Comparison of ENCODE assay signal across 8 cellular contexts in the genomic region with DNA sequence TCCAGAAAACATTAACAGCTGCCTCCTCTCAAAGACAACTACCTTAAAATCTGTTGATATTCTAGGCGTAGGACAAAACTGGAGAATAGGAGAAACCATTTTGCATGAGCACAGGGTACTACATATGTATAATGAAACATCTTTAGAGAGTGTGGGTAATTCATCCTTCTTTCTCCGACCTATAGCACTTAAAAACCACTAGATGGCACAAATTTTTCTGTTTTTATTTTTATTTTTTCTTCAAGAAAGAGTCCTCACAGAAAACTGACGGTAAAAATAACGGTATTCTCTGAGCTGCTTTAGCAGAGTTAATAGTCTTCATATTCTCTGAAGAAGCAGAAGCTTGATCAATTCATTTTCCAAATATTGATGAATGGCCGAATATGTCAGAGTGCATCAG. TPM values are rescaled to one million over a fixed set of nuclear protein-coding genes. Genes with fewer than 3 reads are reported as not detected.
DNase-seq lines count a peak whose midpoint lies in the region; ATAC-seq and TF ChIP-seq lines count a peak whose summit lies in the region.

No MANE protein-coding gene starts in this region.

- ATAC-seq in HG02938 (IDR thresholded peaks at IDR 0.05; ENCODE audit: unreplicated experiment) (peak; percentile 49), lower lobe of right lung (no peak)

- CTCF ChIA-PET in GM10248 (lab: Yijun Ruan, JAX): interaction anchor here (1.2 to 6.7 kb wide), 11 partner anchors 9 to 338 kb away, joined by 3 to 56 read pairs (median 7); no protein-coding TSS in a partner anchor

- H3K36me3 ChIP-seq in lower lobe of right lung: no peaks in the 10 kb centered on the region

- H3K4me3 ChIP-seq in lower lobe of right lung: no peak overlapping the region

- POLR2A ChIA-PET in GM10248 (lab: Yijun Ruan, JAX): no interaction called here

- no peaks in the 10 kb centered on the region for H3K4me1 ChIP-seq in lower lobe of right lung

- no peaks in the 10 kb centered on the region for H3K27me3 ChIP-seq in lower lobe of right lung (ENCODE audit: low read depth)

- H3K4me3 Mint-ChIP-seq in activated T-cell treated with anti-CD3 and anti-CD28 coated beads, Interleukin-2, amount 50 U/mL, for 24 hours: no peak overlapping the region

- H3K9me3 ChIP-seq in lower lobe of right lung: no peaks in the 10 kb centered on the region

- no peaks in the 10 kb centered on the region for H3K4me1 Mint-ChIP-seq in activated T-cell treated with anti-CD3 and anti-CD28 coated beads, Interleukin-2, amount 50 U/mL, for 24 hours (ENCODE audit: low read depth)

- intact Hi-C loops in lower lobe of right lung (cut with DNase I): no loop called here

- H3K36me3 Mint-ChIP-seq in activated T-cell treated with anti-CD3 and anti-CD28 coated beads, Interleukin-2, amount 50 U/mL, for 24 hours (ENCODE audit: low read depth): no peaks in the 10 kb centered on the region

- DNase-seq in GM10248 (ENCODE audit: extremely low spot score) (peak; percentile 13), SKM-1 (lab: John Stamatoyannopoulos, UW; ENCODE audit: unreplicated experiment) (peak; percentile 7), lower lobe of right lung (no peak), NCI-H2107 (lab: John Stamatoyannopoulos, UW) (no peak), NCI-H510A treated with DMSO at 0.1 percent for 48 hours (lab: John Stamatoyannopoulos, UW) (no peak), superior temporal gyrus (ENCODE audit: extremely low spot score) (no peak)
- DNase-seq in activated T-cell treated with anti-CD3 and anti-CD28 coated beads, Interleukin-2, amount 50 U/mL, for 24 hours: no peak

- no peaks in the 10 kb centered on the region for H3K9me3 Mint-ChIP-seq in activated T-cell treated with anti-CD3 and anti-CD28 coated beads, Interleukin-2, amount 50 U/mL, for 24 hours

- H3K27me3 Mint-ChIP-seq in activated T-cell treated with anti-CD3 and anti-CD28 coated beads, Interleukin-2, amount 50 U/mL, for 24 hours: peaks cover 12% of the 10 kb centered on the region

- no peak overlapping the region for H3K27ac Mint-ChIP-seq in activated T-cell treated with anti-CD3 and anti-CD28 coated beads, Interleukin-2, amount 50 U/mL, for 24 hours

- TF ChIP-seq CTCF in GM10248 (IDR thresholded peaks at IDR 0.05; ENCODE audit: control extremely low read depth, extremely low read depth, low read depth, missing control alignments) (peak; percentile 19), lower lobe of right lung (IDR thresholded peaks at IDR 0.05) (peak; percentile 15)

- no peak overlapping the region for H3K27ac ChIP-seq in lower lobe of right lung

RNA-seq across cellular contexts. Expression of gene SMIM31, which starts 14.6 kb away (rescaled TPM):
- total RNA-seq in lower lobe of right lung: 0.83 TPM

Comparison
In these comparisons a context has a peak if more than half of its experiments do, and no peak if none do; other contexts are left out.
1. DNase-seq: peak in GM10248 (single experiment) and SKM-1 (single experiment); none in lower lobe of right lung (single experiment), NCI-H2107 (single experiment), NCI-H510A treated with DMSO at 0.1 percent for 48 hours (single experiment), superior temporal gyrus (single experiment) and activated T-cell treated with anti-CD3 and anti-CD28 coated beads, Interleukin-2, amount 50 U/mL, for 24 hours (single experiment).